In the genomic region with DNA sequence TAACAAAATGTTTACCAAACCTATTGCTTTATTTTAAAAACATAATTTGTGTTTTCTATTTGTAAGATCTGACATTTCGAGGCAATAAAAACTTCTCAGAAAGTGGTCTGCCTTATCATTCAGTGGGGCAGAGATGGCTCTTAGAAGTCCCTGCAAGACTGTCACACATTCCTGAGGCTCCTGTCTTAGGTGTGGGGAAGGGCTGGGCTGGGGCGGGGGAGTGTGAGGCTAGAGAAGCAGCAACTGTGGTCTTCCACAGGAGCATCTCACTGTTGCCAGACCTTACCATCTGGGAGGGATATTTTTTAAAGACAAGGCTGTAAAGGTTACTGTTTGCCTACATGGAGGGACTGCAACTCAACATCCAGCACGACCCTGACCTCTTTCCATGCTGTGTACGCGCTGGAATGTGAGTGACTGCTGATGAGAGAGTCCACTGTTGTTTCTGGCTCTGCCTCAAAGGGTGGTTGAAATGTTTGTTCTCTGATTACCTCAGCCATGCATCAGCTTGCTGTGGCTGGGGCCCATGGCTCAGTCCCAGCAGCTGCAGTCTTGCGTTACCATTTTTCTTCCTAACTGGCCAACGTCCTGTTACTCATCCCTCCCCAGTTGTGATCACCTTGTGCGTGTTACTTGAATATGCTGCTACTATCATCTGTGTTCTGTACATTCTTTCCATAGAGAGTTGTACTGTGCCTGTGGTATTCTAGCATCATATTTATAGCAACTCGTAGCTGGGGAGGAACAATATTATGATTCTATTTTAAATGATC, we compare ENCODE assay signal across 9 cellular contexts. TPM values are rescaled to one million over a fixed set of nuclear protein-coding genes. Genes with fewer than 3 reads are reported as not detected.
DNase-seq lines count a peak whose midpoint lies in the region; ATAC-seq and TF ChIP-seq lines count a peak whose summit lies in the region.
"Had no signal": no experiment of that assay in that cellular context is flagged by ENCODE, and none has a peak within 500 bp of the region (broad histone marks: within the 10 kb centered on the region; RNA-seq: fewer than 3 reads in every experiment).

No MANE protein-coding gene starts in this region.

- H3K9me3 ChIP-seq in SJCRH30 (replicated peaks): no peaks in the 10 kb centered on the region
- H3K9me3 ChIP-seq in gastroesophageal sphincter: no peaks in the 10 kb centered on the region
- H3K9me3 ChIP-seq in mucosa of descending colon: no peaks in the 10 kb centered on the region

- WGBS in gastroesophageal sphincter (ENCODE audit: low coverage in 1 of 2), 2 donors: 28 to 46% methylated on average over 5 to 8 of the region's 9 CpGs

- peak overlapping the region; percentile 96 for H3K27ac ChIP-seq in SJCRH30
- peak overlapping the region in 3 of 4 donors; percentile 21 to 69 (median 63) for H3K27ac ChIP-seq in gastroesophageal sphincter

- no peak for TF ChIP-seq POLR2A in gastroesophageal sphincter (IDR thresholded peaks at IDR 0.05)

- TF ChIP-seq EP300 in gastroesophageal sphincter (IDR thresholded peaks at IDR 0.05): no peak

- ATAC-seq in gastroesophageal sphincter (peak; percentile 71), mucosa of descending colon (no peak), GM19467 (IDR thresholded peaks at IDR 0.05; ENCODE audit: unreplicated experiment) (no peak), HG03521 (IDR thresholded peaks at IDR 0.05; ENCODE audit: unreplicated experiment) (no peak)

- intact Hi-C loops in mucosa of descending colon (cut with DNase I, micrococcal nuclease): no loop called here

- DNase-seq in GM04504 (ENCODE audit: low read depth) (peak; percentile 65), SJCRH30 (peak; percentile 86 to 92), retinal pigment epithelial cell (ENCODE audit: low read depth) (peak; percentile 56), mucosa of descending colon (no peak), NCI-H1105 (lab: John Stamatoyannopoulos, UW) (no peak)
- DNase-seq: activated B cell treated with CpG ODN at 0.5 μM for 24 hours had no signal

- TF ChIP-seq CTCF in gastroesophageal sphincter (IDR thresholded peaks at IDR 0.05) (no peak), retinal pigment epithelial cell (conservative IDR thresholded peaks at IDR 0.05; ENCODE audit: low read depth, low read length) (no peak), mucosa of descending colon (IDR thresholded peaks at IDR 0.05) (no peak)

- H3K36me3 ChIP-seq in SJCRH30 (peaks cover 4% of the 10 kb centered on the region), gastroesophageal sphincter (peaks cover 0 to 61% of the 10 kb centered on the region in 2 donors), mucosa of descending colon (ENCODE audit: low read depth) (no peaks in the 10 kb centered on the region)

- H3K27me3 ChIP-seq in SJCRH30 (no peaks in the 10 kb centered on the region), gastroesophageal sphincter (no peaks in the 10 kb centered on the region)

- peaks cover 48% of the 10 kb centered on the region for H3K4me1 ChIP-seq in SJCRH30
- H3K4me1 ChIP-seq in gastroesophageal sphincter: peaks cover 0 to 14% (median 3%) of the 10 kb centered on the region in 3 donors
- H3K4me1 ChIP-seq in mucosa of descending colon (ENCODE audit: low read depth): no peaks in the 10 kb centered on the region

- H3K4me3 ChIP-seq in SJCRH30 (no peak overlapping the region), gastroesophageal sphincter (no peak overlapping the region), retinal pigment epithelial cell (ENCODE audit: low read length) (no peak overlapping the region), mucosa of descending colon (no peak overlapping the region)

RNA-seq across cellular contexts. Expression of a gene that starts 12.4 kb away (rescaled TPM):
- 12.2 and 14.1 TPM in 2 replicates for total RNA-seq in SJCRH30 (2014; rRNA removed; shearing (Covaris generic))
- 10 to 100 TPM in 1 of 4 donors, 1 to 10 TPM in 3; 6.2 to 13.4 (median 7.0) TPM for total RNA-seq in gastroesophageal sphincter
- total RNA-seq in mucosa of descending colon: 10 to 100 TPM; 13.5 to 23.9 (median 23.7) TPM

RNA-seq across cellular contexts. Expression of a gene that starts 12.8 kb away (rescaled TPM):
- 28.2 and 28.8 TPM in 2 replicates for total RNA-seq in SJCRH30 (2014; rRNA removed; shearing (Covaris generic))
- 10 to 100 TPM; 18.1 to 30.0 (median 22.1) TPM for total RNA-seq in gastroesophageal sphincter
- 10 to 100 TPM; 30.8 to 51.0 (median 32.8) TPM for total RNA-seq in mucosa of descending colon

Comparison
In these comparisons a context has a peak if more than half of its experiments do, and no peak if none do; other contexts are left out.
1. DNase-seq: peak in GM04504 (single experiment), SJCRH30 (2 of 2) and retinal pigment epithelial cell (single experiment); none in mucosa of descending colon (0 of 3) and NCI-H1105 (single experiment).